ENCODE assay signal across 23 cellular contexts in genomic region chr4:166162327-166162726, GRCh38.
"Had no signal": no experiment of that assay in that cellular context is flagged by ENCODE, and none has a peak within 500 bp of the region (broad histone marks: within the 10 kb centered on the region; RNA-seq: fewer than 3 reads in every experiment).

No MANE protein-coding gene starts in this region.

- H3K4me2 ChIP-seq: PC-9 had no signal

- DNase-seq: Karpas-422; KBM-7; MG63; NCI-H1092 treated with DMSO at 0.1 percent for 48 hours; NCI-H1436; NCI-H187; NCI-H2029; NCI-H2081 treated with DMSO at 0.1 percent for 48 hours; NCI-H2171; NCI-H226; NCI-H446; NCI-H510A; NCI-H524 treated with DMSO at 0.1 percent for 48 hours; NCI-H69; NCI-H774; NK-92 treated with Interleukin-12 subunit alpha and Interleukin-12 subunit beta, amount 100 ng/mL, for 24 hours; OCI-M1; PC-9; Peyer's patch; SHP77 treated with DMSO at 0.1 percent for 48 hours; SJCRH30 had no signal

- H2AFZ ChIP-seq: PC-9 had no signal

- H3K27me3 ChIP-seq: MG63, Peyer's patch, SJCRH30 had no signal

- H3K9me3 ChIP-seq: Peyer's patch, SJCRH30 had no signal

- H3K27ac ChIP-seq: HL-60, PC-9, Peyer's patch, SJCRH30, SK-N-MC had no signal

- H3K4me3 ChIP-seq: MG63, PC-9, Peyer's patch, SJCRH30 had no signal

- H3K36me3 ChIP-seq: MG63, Peyer's patch, SJCRH30 had no signal
